Comparison of ENCODE assay signal across 22 cellular contexts in the genomic region with DNA sequence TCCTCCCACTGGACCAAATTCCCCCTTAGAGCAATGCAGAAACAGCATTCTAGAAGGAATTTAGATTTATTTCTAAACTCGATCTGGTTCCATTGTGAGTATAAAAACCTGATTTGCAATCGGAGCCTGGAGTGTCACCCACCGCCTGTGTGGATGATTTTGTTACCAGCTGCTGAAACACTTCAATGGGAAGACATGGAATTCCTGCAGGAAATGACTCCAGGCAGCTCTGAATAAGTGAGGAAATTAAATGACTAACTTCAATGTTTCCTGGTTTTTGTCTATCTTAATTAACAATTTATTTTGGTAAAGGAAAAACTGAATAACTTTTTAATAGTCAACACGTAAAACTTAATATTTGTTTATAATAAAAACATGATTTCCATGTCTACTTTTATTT. TPM values are rescaled to one million over a fixed set of nuclear protein-coding genes. Genes with fewer than 3 reads are reported as not detected.
"Had no signal": no experiment of that assay in that cellular context is flagged by ENCODE, and none has a peak within 500 bp of the region (broad histone marks: within the 10 kb centered on the region; RNA-seq: fewer than 3 reads in every experiment).

No MANE protein-coding gene starts in this region.

- H3K4me3 ChIP-seq: body of pancreas, coronary artery, esophagus squamous epithelium, thyroid gland had no signal

- H3K36me3 ChIP-seq: esophagus squamous epithelium, thyroid gland had no signal

- ATAC-seq: activated T-cell treated with anti-CD3 and anti-CD28 coated beads, Interleukin-2, amount 50 U/mL, for 4 hours; body of pancreas; naive thymus-derived CD4-positive, alpha-beta T cell had no signal

- H3K27me3 ChIP-seq: body of pancreas, thyroid gland had no signal

- H3K27ac ChIP-seq: body of pancreas, coronary artery, esophagus squamous epithelium, thyroid gland had no signal

- H3K9me3 ChIP-seq: body of pancreas, esophagus squamous epithelium, thyroid gland had no signal

- H3K4me1 ChIP-seq: body of pancreas, esophagus squamous epithelium had no signal

- DNase-seq: activated CD4-positive, alpha-beta T cell treated with anti-CD3 and anti-CD28 coated beads, Interleukin-2, amount 10 ng/mL, durations not matched to agents 24 days and 14 days; activated CD8-positive, alpha-beta memory T cell treated with anti-CD3 and anti-CD28 coated beads, Interleukin-2, amount 50 U/mL, for 4 hours; activated naive CD4-positive, alpha-beta T cell treated with anti-CD3 and anti-CD28 coated beads for 36 hours; activated T-cell treated with anti-CD3 and anti-CD28 coated beads, Interleukin-2, amount 50 U/mL, for 4 hours; body of pancreas; effector CD4-positive, alpha-beta T cell; esophagus squamous epithelium; hypothalamus; mesendoderm; naive thymus-derived CD4-positive, alpha-beta T cell; stimulated activated CD4-positive, alpha-beta T cell treated with anti-CD3 and anti-CD28 coated beads, Interleukin-12 subunit alpha, Interleukin-12 subunit beta, amount 100 ng/mL, for 4 hours; stimulated activated CD4-positive, alpha-beta T cell treated with anti-CD3 and anti-CD28 coated beads, Interleukin-1b, Interleukin-23, amount 100 ng/mL, for 48 hours; stimulated activated CD8-positive, alpha-beta memory T cell treated with anti-CD3 and anti-CD28 coated beads, Interleukin-4, amount 100 ng/mL, for 48 hours; stimulated activated naive CD4-positive, alpha-beta T cell; T-helper 1 cell; thyroid gland had no signal

RNA-seq across cellular contexts. Expression of a gene that starts 19.3 kb away (rescaled TPM):
- total RNA-seq: activated CD4-positive, alpha-beta T cell treated with anti-CD3 and anti-CD28 coated beads, Interleukin-2, amount 10 ng/mL, durations not matched to agents 24 days and 14 days; activated naive CD4-positive, alpha-beta T cell treated with anti-CD3 and anti-CD28 coated beads for 36 hours; activated T-cell treated with anti-CD3 and anti-CD28 coated beads, Interleukin-2, amount 50 U/mL, for 4 hours; body of pancreas; esophagus squamous epithelium; kidney epithelial cell; lower leg skin; naive thymus-derived CD4-positive, alpha-beta T cell; osteocyte; subcutaneous adipose tissue; thyroid gland; ureter had no signal
- polyA plus RNA-seq: naive thymus-derived CD4-positive, alpha-beta T cell had no signal
